Comparison of ENCODE assay signal across 21 cellular contexts in the genomic region with DNA sequence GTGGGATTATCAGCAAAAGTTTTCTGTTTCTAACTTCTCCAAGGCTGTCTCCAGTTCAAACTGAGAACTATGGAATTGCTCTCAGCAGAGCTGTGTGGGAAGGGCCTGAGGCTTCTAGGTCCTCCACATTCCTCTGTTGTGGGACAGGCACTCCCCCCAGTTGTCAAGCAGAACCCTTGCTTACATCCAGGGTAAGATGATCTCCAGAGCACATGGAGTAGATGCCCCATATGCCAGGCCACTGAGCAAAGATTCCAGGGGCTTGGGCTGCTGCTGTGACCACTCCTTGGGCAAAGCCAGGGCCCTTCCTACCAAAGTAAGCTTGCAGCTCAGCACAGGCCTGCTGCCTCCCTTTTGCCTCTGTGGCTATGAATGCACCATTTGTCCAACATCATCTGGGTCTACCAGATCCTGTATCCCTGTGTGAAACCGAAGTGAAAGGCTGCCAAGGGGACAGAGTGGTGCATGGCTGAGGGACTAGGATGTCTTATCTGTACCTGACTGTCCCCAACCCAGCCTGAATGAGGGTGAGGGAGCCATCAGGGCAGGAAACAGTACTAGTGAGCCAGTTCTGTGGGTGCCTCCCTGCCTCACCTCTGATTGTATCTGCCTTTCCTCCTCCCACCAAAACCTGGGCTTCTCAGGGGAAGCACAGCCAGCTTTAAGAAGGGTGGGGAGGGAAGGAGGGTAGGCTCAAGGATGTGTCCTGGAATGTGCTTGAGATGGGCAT. TPM values are rescaled to one million over a fixed set of nuclear protein-coding genes. Genes with fewer than 3 reads are reported as not detected.
A peak's percentile ranks its signal among the peaks of the same experiment; 100 is the strongest.
DNase-seq lines count a peak whose midpoint lies in the region; ATAC-seq and TF ChIP-seq lines count a peak whose summit lies in the region.
"Had no signal": no experiment of that assay in that cellular context is flagged by ENCODE, and none has a peak within 500 bp of the region (broad histone marks: within the 10 kb centered on the region; RNA-seq: fewer than 3 reads in every experiment).

No MANE protein-coding gene starts in this region.

- H3K4me3 Mint-ChIP-seq in activated T-cell treated with anti-CD3 and anti-CD28 coated beads, Interleukin-2, amount 50 U/mL, for 72 hours: no peak overlapping the region
- H3K4me3 Mint-ChIP-seq in central memory CD8-positive, alpha-beta T cell: no peak overlapping the region
- H3K4me3 Mint-ChIP-seq in stimulated activated effector memory CD8-positive, alpha-beta T cell treated with anti-CD3 and anti-CD28 coated beads, Interleukin-12 subunit alpha, Interleukin-12 subunit beta, amount 100 ng/mL, for 72 hours: no peak overlapping the region

- peak overlapping the region; percentile 28 for H3K27ac Mint-ChIP-seq in activated T-cell treated with anti-CD3 and anti-CD28 coated beads, Interleukin-2, amount 50 U/mL, for 72 hours
- H3K27ac Mint-ChIP-seq in central memory CD8-positive, alpha-beta T cell (ENCODE audit: low read depth): peak overlapping the region; percentile 29
- H3K27ac Mint-ChIP-seq in stimulated activated effector memory CD8-positive, alpha-beta T cell treated with anti-CD3 and anti-CD28 coated beads, Interleukin-12 subunit alpha, Interleukin-12 subunit beta, amount 100 ng/mL, for 72 hours: peak overlapping the region; percentile 74
- H3K27ac Mint-ChIP-seq: neural progenitor cell had no signal

- TF ChIP-seq CTCF in RWPE1 (conservative IDR thresholded peaks at IDR 0.05; ENCODE audit: low read depth) (no peak), GM13976 (IDR thresholded peaks at IDR 0.05; ENCODE audit: borderline replicate concordance, control extremely low read depth, extremely low read depth, insufficient read depth, missing control alignments) (no peak)

- H3K27me3 Mint-ChIP-seq in activated T-cell treated with anti-CD3 and anti-CD28 coated beads, Interleukin-2, amount 50 U/mL, for 72 hours (ENCODE audit: low read depth): no peaks in the 10 kb centered on the region
- no peaks in the 10 kb centered on the region for H3K27me3 Mint-ChIP-seq in central memory CD8-positive, alpha-beta T cell

- no peak for ATAC-seq in activated T-cell treated with anti-CD3 and anti-CD28 coated beads, Interleukin-2, amount 50 U/mL, for 72 hours (replicated peaks in 1 of 2)
- ATAC-seq in central memory CD8-positive, alpha-beta T cell (replicated peaks; ENCODE audit: extremely low read depth, poor library complexity, severe bottlenecking): no peak
- ATAC-seq in stimulated activated effector memory CD8-positive, alpha-beta T cell treated with anti-CD3 and anti-CD28 coated beads, Interleukin-12 subunit alpha, Interleukin-12 subunit beta, amount 100 ng/mL, for 72 hours: no peak
- no peak for ATAC-seq in HG03175 (IDR thresholded peaks at IDR 0.05; ENCODE audit: unreplicated experiment)
- ATAC-seq: gastroesophageal sphincter, psoas muscle had no signal

- CTCF ChIA-PET in RWPE1 (lab: Yijun Ruan, JAX): interaction anchor here (0.8 to 1.0 kb wide), 2 partner anchors 9 to 41 kb away, joined by 3 read pairs; no protein-coding TSS in a partner anchor

- H3K9me3 Mint-ChIP-seq in activated T-cell treated with anti-CD3 and anti-CD28 coated beads, Interleukin-2, amount 50 U/mL, for 72 hours: no peaks in the 10 kb centered on the region
- H3K9me3 Mint-ChIP-seq in central memory CD8-positive, alpha-beta T cell: no peaks in the 10 kb centered on the region
- H3K9me3 Mint-ChIP-seq in stimulated activated effector memory CD8-positive, alpha-beta T cell treated with anti-CD3 and anti-CD28 coated beads, Interleukin-12 subunit alpha, Interleukin-12 subunit beta, amount 100 ng/mL, for 72 hours: no peaks in the 10 kb centered on the region
- H3K9me3 Mint-ChIP-seq: neural progenitor cell; T-helper 1 cell treated with Interleukin-12 subunit alpha and Interleukin-12 subunit beta and Interleukin-4 antibody, amounts not matched to agents 30 μg/mL and 1 μg/mL, for 36 hours had no signal

- H3K4me1 Mint-ChIP-seq in activated T-cell treated with anti-CD3 and anti-CD28 coated beads, Interleukin-2, amount 50 U/mL, for 72 hours (ENCODE audit: low read depth): peaks cover 54% of the 10 kb centered on the region
- peaks cover 24% of the 10 kb centered on the region for H3K4me1 Mint-ChIP-seq in central memory CD8-positive, alpha-beta T cell
- peaks cover 39% of the 10 kb centered on the region for H3K4me1 Mint-ChIP-seq in stimulated activated effector memory CD8-positive, alpha-beta T cell treated with anti-CD3 and anti-CD28 coated beads, Interleukin-12 subunit alpha, Interleukin-12 subunit beta, amount 100 ng/mL, for 72 hours

- in situ Hi-C loops in GM13976 (cut with MboI; ENCODE audit: low sequenced_read_pairs, unreplicated experiment): no loop called here

- no peak for DNase-seq in activated T-cell treated with anti-CD3 and anti-CD28 coated beads, Interleukin-2, amount 50 U/mL, for 72 hours
- DNase-seq in activated T-cell treated with anti-CD3 and anti-CD28 coated beads for 4 hours (no peak), RWPE1 (ENCODE audit: low spot score) (no peak), GM13976 (ENCODE audit: low spot score) (no peak), GOT3 (lab: John Stamatoyannopoulos, UW) (no peak)
- DNase-seq in central memory CD8-positive, alpha-beta T cell (ENCODE audit: low spot score in 2 of 2): no peak
- no peak for DNase-seq in stimulated activated effector memory CD8-positive, alpha-beta T cell treated with anti-CD3 and anti-CD28 coated beads, Interleukin-12 subunit alpha, Interleukin-12 subunit beta, amount 100 ng/mL, for 72 hours (ENCODE audit: low spot score in 2 of 2)
- DNase-seq: ACHN; activated CD8-positive, alpha-beta memory T cell treated with anti-CD3 and anti-CD28 coated beads, Interleukin-2, amount 50 U/mL, for 4 hours; COR-L47; NCI-H1930; SHP77 treated with DMSO at 0.1 percent for 48 hours; tibial artery; WERI-Rb-1 had no signal

- H3K27ac ChIP-seq in RWPE1: peak overlapping the region; percentile 27
- H3K27ac ChIP-seq: gastroesophageal sphincter, neural progenitor cell, psoas muscle, tibial artery, WERI-Rb-1 had no signal

- peaks cover 2 to 3% of the 10 kb centered on the region in 2 donors for H3K36me3 Mint-ChIP-seq in activated T-cell treated with anti-CD3 and anti-CD28 coated beads, Interleukin-2, amount 50 U/mL, for 72 hours (ENCODE audit: insufficient read depth in 2 of 2)
- H3K36me3 Mint-ChIP-seq in central memory CD8-positive, alpha-beta T cell (ENCODE audit: insufficient read depth): peaks cover 6% of the 10 kb centered on the region
- H3K36me3 Mint-ChIP-seq in stimulated activated effector memory CD8-positive, alpha-beta T cell treated with anti-CD3 and anti-CD28 coated beads, Interleukin-12 subunit alpha, Interleukin-12 subunit beta, amount 100 ng/mL, for 72 hours: peaks cover 11% of the 10 kb centered on the region
- H3K36me3 Mint-ChIP-seq: neural progenitor cell had no signal

- POLR2A ChIA-PET in RWPE1 (lab: Yijun Ruan, JAX; ENCODE audit: low non-redundant PET): no interaction called here

RNA-seq across cellular contexts. Expression of a gene that starts 13.1 kb away (rescaled TPM):
- total RNA-seq in activated T-cell treated with anti-CD3 and anti-CD28 coated beads, Interleukin-2, amount 50 U/mL, for 72 hours: 10 to 100 TPM; 71.9 to 75.5 TPM

RNA-seq across cellular contexts. Expression of a gene that starts 23.0 kb away (rescaled TPM):
- total RNA-seq in activated T-cell treated with anti-CD3 and anti-CD28 coated beads, Interleukin-2, amount 50 U/mL, for 72 hours: 10 to 100 TPM; 36.7 to 37.3 TPM

RNA-seq across cellular contexts. Expression of a gene that starts 40.4 kb away (rescaled TPM):
- total RNA-seq in activated T-cell treated with anti-CD3 and anti-CD28 coated beads, Interleukin-2, amount 50 U/mL, for 72 hours: 100 to 1,000 TPM; 301 to 318 TPM

RNA-seq across cellular contexts. Expression of a gene that starts 44.5 kb away (rescaled TPM):
- total RNA-seq in activated T-cell treated with anti-CD3 and anti-CD28 coated beads, Interleukin-2, amount 50 U/mL, for 72 hours: 10 to 100 TPM; 83.5 to 89.9 TPM

RNA-seq across cellular contexts. Expression of a gene that starts 47.9 kb away (rescaled TPM):
- total RNA-seq in activated T-cell treated with anti-CD3 and anti-CD28 coated beads, Interleukin-2, amount 50 U/mL, for 72 hours: 100 to 1,000 TPM in 1 of 2 donors, 10 to 100 TPM in 1; 88.0 to 111 TPM
- total RNA-seq: dermis microvascular lymphatic vessel endothelial cell, NCI-H460 had no signal
